Comparison of ENCODE assay signal across 18 cellular contexts in genomic region chr11:120556841-120557240, GRCh38. TPM values are rescaled to one million over a fixed set of nuclear protein-coding genes. Genes with fewer than 3 reads are reported as not detected.
DNase-seq lines count a peak whose midpoint lies in the region; TF ChIP-seq lines count a peak whose summit lies in the region.
"Had no signal": no experiment of that assay in that cellular context is flagged by ENCODE, and none has a peak within 500 bp of the region (broad histone marks: within the 10 kb centered on the region; RNA-seq: fewer than 3 reads in every experiment).

No MANE protein-coding gene starts in this region.

- DNase-seq in NT2/D1 (ENCODE audit: low read depth, low spot score) (no peak), nephron progenitor cell (no peak), spleen (peak; percentile 52), ovary (no peak), GM03348 (ENCODE audit: low spot score) (no peak)
- DNase-seq in stimulated activated CD4-positive, alpha-beta T cell treated with anti-CD3 and anti-CD28 coated beads, Interleukin-2, amount 100 ng/mL, for 48 hours: no peak
- DNase-seq: CD4-positive, CD25-positive, alpha-beta regulatory T cell; KBM-7; MM.1S; NCI-H1092 treated with DMSO at 0.1 percent for 48 hours; NCI-H2029 treated with DMSO at 0.1 percent for 48 hours; NCI-H2171 treated with DMSO at 0.1 percent for 48 hours; NCI-H446 treated with DMSO at 0.1 percent for 48 hours; NCI-H748 treated with DMSO at 0.1 percent for 48 hours; SIG-M5; SK-N-SH had no signal

- H3K4me3 ChIP-seq in NT2/D1 (ENCODE audit: insufficient read length, low read depth): no peak overlapping the region
- no peak overlapping the region for H3K4me3 ChIP-seq in spleen
- no peak overlapping the region for H3K4me3 ChIP-seq in ovary

- peak overlapping the region in 4 of 5 experiments; percentile 19 to 93 (median 74) for H3K27ac Mint-ChIP-seq in brain
- no peak overlapping the region for H3K27ac Mint-ChIP-seq in nephron progenitor cell
- H3K27ac Mint-ChIP-seq: CD4-positive, CD25-positive, alpha-beta regulatory T cell had no signal

- no peaks in the 10 kb centered on the region for H3K36me3 Mint-ChIP-seq in brain
- H3K36me3 Mint-ChIP-seq in nephron progenitor cell (ENCODE audit: low read depth): no peaks in the 10 kb centered on the region
- H3K36me3 Mint-ChIP-seq: CD4-positive, CD25-positive, alpha-beta regulatory T cell had no signal

- no peak for TF ChIP-seq EP300 in ovary (IDR thresholded peaks at IDR 0.05)

- H3K9me3 ChIP-seq in NT2/D1 (ENCODE audit: insufficient read depth, low read length): no peaks in the 10 kb centered on the region
- no peaks in the 10 kb centered on the region for H3K9me3 ChIP-seq in spleen
- no peaks in the 10 kb centered on the region for H3K9me3 ChIP-seq in ovary
- H3K9me3 ChIP-seq: SK-N-SH had no signal

- H3K27ac ChIP-seq in spleen: no peak overlapping the region
- H3K27ac ChIP-seq in ovary: no peak overlapping the region

- peak overlapping the region; percentile 18 for H3K9ac ChIP-seq in NT2/D1 (ENCODE audit: insufficient read length, low read depth)
- H3K9ac ChIP-seq: SK-N-SH had no signal

- TF ChIP-seq CTCF in brain (conservative IDR thresholded peaks at IDR 0.05) (no peak), nephron progenitor cell (IDR thresholded peaks at IDR 0.05) (no peak), spleen (IDR thresholded peaks at IDR 0.05 in 8 of 11, conservative IDR thresholded peaks at IDR 0.05 in 3 of 11) (no peak), ovary (IDR thresholded peaks at IDR 0.05) (no peak)

- 76 to 86% (median 83%) methylated on average over 7 of the region's 7 CpGs for WGBS in spleen, 5 donors
- 92 to 97% (median 92%) methylated on average over 7 of the region's 7 CpGs for WGBS in ovary, 3 donors

- no peak for TF ChIP-seq POLR2A in spleen (IDR thresholded peaks at IDR 0.05)
- TF ChIP-seq POLR2A in ovary (IDR thresholded peaks at IDR 0.05): no peak

- H3K36me3 ChIP-seq in NT2/D1 (ENCODE audit: insufficient read depth, insufficient read length, low read length) (no peaks in the 10 kb centered on the region), spleen (no peaks in the 10 kb centered on the region), ovary (no peaks in the 10 kb centered on the region)

- H3K4me1 Mint-ChIP-seq in brain (peaks cover 67% of the 10 kb centered on the region), nephron progenitor cell (peaks cover 66% of the 10 kb centered on the region)
- H3K4me1 Mint-ChIP-seq: CD4-positive, CD25-positive, alpha-beta regulatory T cell had no signal

- H3K4me1 ChIP-seq in NT2/D1 (ENCODE audit: insufficient read depth, insufficient read length) (peaks cover 7% of the 10 kb centered on the region), spleen (peaks cover 0 to 4% (median 0%) of the 10 kb centered on the region in 6 donors), ovary (ENCODE audit: insufficient read depth) (peaks cover 15% of the 10 kb centered on the region)

- H3K9me3 Mint-ChIP-seq in brain (no peaks in the 10 kb centered on the region), nephron progenitor cell (no peaks in the 10 kb centered on the region)
- H3K9me3 Mint-ChIP-seq: CD4-positive, CD25-positive, alpha-beta regulatory T cell had no signal

- intact Hi-C loops in spleen (cut with DNase I; ENCODE audit: low total_unique reads) (no loop called here), ovary (cut with DNase I) (no loop called here)

- H3K27me3 Mint-ChIP-seq in brain: peaks cover 19% of the 10 kb centered on the region
- peaks cover 48% of the 10 kb centered on the region for H3K27me3 Mint-ChIP-seq in nephron progenitor cell (ENCODE audit: low read depth, poor library complexity)

- H3K27me3 ChIP-seq in NT2/D1 (ENCODE audit: insufficient read depth, insufficient read length) (peaks cover 10% of the 10 kb centered on the region), spleen (replicated peaks in 1 of 7) (peaks cover 0 to 14% (median 0%) of the 10 kb centered on the region in 7 donors), ovary (no peaks in the 10 kb centered on the region)

- H3K4me3 Mint-ChIP-seq in brain (peak overlapping the region in 1 of 5 experiments; percentile 15), nephron progenitor cell (peak overlapping the region; percentile 26)
- H3K4me3 Mint-ChIP-seq: CD4-positive, CD25-positive, alpha-beta regulatory T cell had no signal

RNA-seq across cellular contexts. Expression of gene GRIK4, which starts 45.3 kb away (rescaled TPM):
- 2.4 TPM for polyA plus RNA-seq in brain (ENCODE audit: insufficient read depth, low read depth, low replicate concordance)
- 1 to 10 TPM in 4 of 7 donors, under 1 TPM in 3; 0.40 to 2.4 (median 1.7) TPM for total RNA-seq in spleen
- under 1 TPM; 0.04 to 0.19 (median 0.14) TPM for polyA plus RNA-seq in spleen
- total RNA-seq in ovary: 10 to 100 TPM in 2 of 7 donors, 1 to 10 TPM in 5; 1.4 to 13.4 (median 5.4) TPM
- 1 to 10 TPM; 1.3 to 1.5 TPM for polyA plus RNA-seq in ovary
- total RNA-seq: CD4-positive, CD25-positive, alpha-beta regulatory T cell had no signal
- polyA plus RNA-seq: BJ; CD4-positive, CD25-positive, alpha-beta regulatory T cell had no signal
